In genomic region chr16:24748242-24748641, GRCh38 we compare ENCODE assay signal across 8 cellular contexts. TPM values are rescaled to one million over a fixed set of nuclear protein-coding genes. Genes with fewer than 3 reads are reported as not detected.
A peak's percentile ranks its signal among the peaks of the same experiment; 100 is the strongest.
DNase-seq lines count a peak whose midpoint lies in the region; ATAC-seq and TF ChIP-seq lines count a peak whose summit lies in the region.

No MANE protein-coding gene starts in this region.

- no peak overlapping the region for H3K4me3 ChIP-seq in epithelial cell of proximal tubule (ENCODE audit: low read depth, low read length)

- DNase-seq in DMS53 treated with DMSO at 0.1 percent for 48 hours (lab: John Stamatoyannopoulos, UW; ENCODE audit: unreplicated experiment) (peak; percentile 37), NCI-H446 treated with DMSO at 0.1 percent for 48 hours (lab: John Stamatoyannopoulos, UW) (peak; percentile 31), epithelial cell of proximal tubule (ENCODE audit: low read depth) (peak; percentile 89), omental fat pad (ENCODE audit: low spot score) (no peak), RPMI8226 (no peak)
- no peak for DNase-seq in activated CD8-positive, alpha-beta memory T cell treated with anti-CD3 and anti-CD28 coated beads, Interleukin-2, amount 50 U/mL, for 4 hours

- peak; percentile 88 for ATAC-seq in omental fat pad (ENCODE audit: low FRiP score)
- ATAC-seq in HG02970 (IDR thresholded peaks at IDR 0.05; ENCODE audit: low FRiP score, unreplicated experiment) = no peak
- ATAC-seq in GM19397 (IDR thresholded peaks at IDR 0.05; ENCODE audit: unreplicated experiment) = no peak

- TF ChIP-seq CTCF in epithelial cell of proximal tubule (conservative IDR thresholded peaks at IDR 0.05; ENCODE audit: low read depth, low read length) (no peak), omental fat pad (IDR thresholded peaks at IDR 0.05) (no peak)

RNA-seq across cellular contexts. Expression of gene TNRC6A, which starts 18.8 kb away (rescaled TPM):
- total RNA-seq in epithelial cell of proximal tubule (13.6 and 29.5 TPM in 2 replicates), omental fat pad (10 to 100 TPM; 30.7 to 89.5 (median 53.0) TPM)

Comparison
In these comparisons a context has a peak if more than half of its experiments do, and no peak if none do; other contexts are left out.
1. DNase-seq: peak in DMS53 treated with DMSO at 0.1 percent for 48 hours (single experiment), NCI-H446 treated with DMSO at 0.1 percent for 48 hours (single experiment) and epithelial cell of proximal tubule (single experiment); none in omental fat pad (single experiment), RPMI8226 (single experiment) and activated CD8-positive, alpha-beta memory T cell treated with anti-CD3 and anti-CD28 coated beads, Interleukin-2, amount 50 U/mL, for 4 hours (single experiment).